In the genomic region with DNA sequence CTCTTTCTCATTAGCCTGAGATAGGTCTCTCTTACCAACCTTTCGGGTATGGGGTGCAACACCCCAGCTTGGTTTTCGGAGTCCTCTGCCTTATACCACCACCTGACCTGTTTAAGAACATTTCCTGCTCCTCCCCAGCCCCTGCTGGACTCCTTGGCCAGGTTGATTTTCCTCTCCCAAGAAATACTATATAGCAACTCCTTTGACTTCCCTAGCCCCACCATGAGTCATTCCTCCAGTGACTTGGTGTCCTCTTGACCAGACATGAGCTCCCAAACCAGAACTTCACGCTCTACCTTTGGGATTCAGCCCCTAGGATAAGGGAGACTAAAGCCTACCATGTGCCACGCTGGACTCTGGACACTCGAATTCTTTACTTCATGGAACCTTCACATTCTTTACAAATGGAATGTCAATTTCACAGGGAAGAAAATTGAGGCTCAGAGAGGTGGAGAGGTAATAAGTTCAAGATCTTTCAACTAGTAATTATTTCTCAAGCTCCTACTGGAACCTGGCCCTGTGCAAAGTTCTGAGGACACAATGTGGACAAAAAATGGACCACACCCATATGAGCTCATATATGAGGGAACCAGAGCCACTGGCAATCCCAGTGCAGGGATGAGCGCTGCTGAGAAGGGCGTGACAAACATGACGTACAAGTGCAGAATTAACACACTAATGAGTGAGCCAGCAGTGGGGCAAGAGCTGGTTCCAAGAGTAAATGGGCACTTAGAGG, we compare ENCODE assay signal across 15 cellular contexts. TPM values are rescaled to one million over a fixed set of nuclear protein-coding genes. Genes with fewer than 3 reads are reported as not detected.
A peak's percentile ranks its signal among the peaks of the same experiment; 100 is the strongest.
DNase-seq lines count a peak whose midpoint lies in the region; ATAC-seq and TF ChIP-seq lines count a peak whose summit lies in the region.
"Had no signal": no experiment of that assay in that cellular context is flagged by ENCODE, and none has a peak within 500 bp of the region (broad histone marks: within the 10 kb centered on the region; RNA-seq: fewer than 3 reads in every experiment).

No MANE protein-coding gene starts in this region.

- no peak overlapping the region for H3K27ac Mint-ChIP-seq in immature natural killer cell
- no peak overlapping the region for H3K27ac Mint-ChIP-seq in activated T-helper 1 cell treated with anti-CD3 and anti-CD28 coated beads, Interleukin-12 subunit alpha, Interleukin-12 subunit beta, Interleukin-2, Interleukin-4 antibody, amounts not matched to agents 30 ng/mL and 10 ng/mL and 1 ng/mL, durations not matched to agents 14 hours and 24 hours and 36 hours
- H3K27ac Mint-ChIP-seq: activated naive CD4-positive, alpha-beta T cell treated with anti-CD3 and anti-CD28 coated beads, Interleukin-2, amount 50 U/mL, for 72 hours; CD8-positive, alpha-beta memory T cell had no signal

- H3K4me3 ChIP-seq in tibial artery, result no peak overlapping the region

- peaks cover 7 to 9% (median 8%) of the 10 kb centered on the region in 3 donors for H3K36me3 ChIP-seq in tibial artery

- H3K36me3 Mint-ChIP-seq in immature natural killer cell, result no peaks in the 10 kb centered on the region
- H3K36me3 Mint-ChIP-seq in activated T-helper 1 cell treated with anti-CD3 and anti-CD28 coated beads, Interleukin-12 subunit alpha, Interleukin-12 subunit beta, Interleukin-2, Interleukin-4 antibody, amounts not matched to agents 30 ng/mL and 10 ng/mL and 1 ng/mL, durations not matched to agents 14 hours and 24 hours and 36 hours (ENCODE audit: low read depth), result no peaks in the 10 kb centered on the region
- H3K36me3 Mint-ChIP-seq: activated naive CD4-positive, alpha-beta T cell treated with anti-CD3 and anti-CD28 coated beads, Interleukin-2, amount 50 U/mL, for 72 hours; CD8-positive, alpha-beta memory T cell had no signal

- intact Hi-C loops in left colon (cut with DNase I, micrococcal nuclease) (no loop called here), tibial artery (cut with DNase I; ENCODE audit: low total_unique reads) (no loop called here)
- intact Hi-C loops in activated T-helper 1 cell treated with anti-CD3 and anti-CD28 coated beads, Interleukin-12 subunit alpha, Interleukin-12 subunit beta, Interleukin-2, Interleukin-4 antibody, amounts not matched to agents 30 ng/mL and 10 ng/mL and 1 ng/mL, durations not matched to agents 14 hours and 24 hours and 36 hours (cut with micrococcal nuclease), result no loop called here

- peaks cover 0 to 31% (median 14%) of the 10 kb centered on the region in 4 donors for H3K4me1 ChIP-seq in tibial artery

- H3K27me3 Mint-ChIP-seq in immature natural killer cell (ENCODE audit: low read depth in 3 of 3), result peaks cover 7 to 12% (median 9%) of the 10 kb centered on the region in 3 donors
- peaks cover 32% of the 10 kb centered on the region for H3K27me3 Mint-ChIP-seq in activated T-helper 1 cell treated with anti-CD3 and anti-CD28 coated beads, Interleukin-12 subunit alpha, Interleukin-12 subunit beta, Interleukin-2, Interleukin-4 antibody, amounts not matched to agents 30 ng/mL and 10 ng/mL and 1 ng/mL, durations not matched to agents 14 hours and 24 hours and 36 hours (ENCODE audit: insufficient read depth)

- H3K9me3 ChIP-seq in tibial artery, result no peaks in the 10 kb centered on the region

- H3K27me3 ChIP-seq in tibial artery, result peaks cover 0 to 19% of the 10 kb centered on the region in 2 donors

- H3K4me1 Mint-ChIP-seq in immature natural killer cell, result no peaks in the 10 kb centered on the region
- no peaks in the 10 kb centered on the region for H3K4me1 Mint-ChIP-seq in activated T-helper 1 cell treated with anti-CD3 and anti-CD28 coated beads, Interleukin-12 subunit alpha, Interleukin-12 subunit beta, Interleukin-2, Interleukin-4 antibody, amounts not matched to agents 30 ng/mL and 10 ng/mL and 1 ng/mL, durations not matched to agents 14 hours and 24 hours and 36 hours (ENCODE audit: low read depth)
- H3K4me1 Mint-ChIP-seq: CD8-positive, alpha-beta memory T cell had no signal

- TF ChIP-seq CTCF in tibial artery (IDR thresholded peaks at IDR 0.05), result no peak

- H3K27ac ChIP-seq in epithelial cell of prostate (peak overlapping the region; percentile 60), tibial artery (no peak overlapping the region)
- H3K27ac ChIP-seq: KMS-11 had no signal

- H3K9me3 Mint-ChIP-seq in immature natural killer cell, result no peaks in the 10 kb centered on the region
- no peaks in the 10 kb centered on the region for H3K9me3 Mint-ChIP-seq in activated T-helper 1 cell treated with anti-CD3 and anti-CD28 coated beads, Interleukin-12 subunit alpha, Interleukin-12 subunit beta, Interleukin-2, Interleukin-4 antibody, amounts not matched to agents 30 ng/mL and 10 ng/mL and 1 ng/mL, durations not matched to agents 14 hours and 24 hours and 36 hours
- H3K9me3 Mint-ChIP-seq: activated naive CD4-positive, alpha-beta T cell treated with anti-CD3 and anti-CD28 coated beads, Interleukin-2, amount 50 U/mL, for 72 hours had no signal

- ATAC-seq in left colon, result peak; percentile 88
- ATAC-seq in GM21717 (IDR thresholded peaks at IDR 0.05; ENCODE audit: unreplicated experiment), result no peak
- ATAC-seq: activated naive CD4-positive, alpha-beta T cell treated with anti-CD3 and anti-CD28 coated beads, Interleukin-2, amount 50 U/mL, for 72 hours had no signal

- peak; percentile 67 for DNase-seq in NCI-H69 (lab: John Stamatoyannopoulos, UW)
- peak; percentile 50 for DNase-seq in epithelial cell of prostate (ENCODE audit: low read depth, low spot score)
- DNase-seq in left colon, result peak in 1 of 2 donors; percentile 62
- DNase-seq in tibial artery, result peak; percentile 79 to 89
- no peak for DNase-seq in NCI-H510A treated with DMSO at 0.1 percent for 48 hours (lab: John Stamatoyannopoulos, UW)
- no peak for DNase-seq in immature natural killer cell
- DNase-seq in activated T-helper 1 cell treated with anti-CD3 and anti-CD28 coated beads, Interleukin-12 subunit alpha, Interleukin-12 subunit beta, Interleukin-2, Interleukin-4 antibody, amounts not matched to agents 30 ng/mL and 10 ng/mL and 1 ng/mL, durations not matched to agents 14 hours and 24 hours and 36 hours (ENCODE audit: low spot score), result no peak
- DNase-seq: activated CD8-positive, alpha-beta memory T cell treated with anti-CD3 and anti-CD28 coated beads for 24 hours; CD8-positive, alpha-beta memory T cell; NCI-H2171; T-helper 9 cell had no signal

- H3K4me3 Mint-ChIP-seq in immature natural killer cell, result no peak overlapping the region
- H3K4me3 Mint-ChIP-seq in activated T-helper 1 cell treated with anti-CD3 and anti-CD28 coated beads, Interleukin-12 subunit alpha, Interleukin-12 subunit beta, Interleukin-2, Interleukin-4 antibody, amounts not matched to agents 30 ng/mL and 10 ng/mL and 1 ng/mL, durations not matched to agents 14 hours and 24 hours and 36 hours, result no peak overlapping the region
- H3K4me3 Mint-ChIP-seq: CD8-positive, alpha-beta memory T cell had no signal

RNA-seq across cellular contexts. Expression of a gene that starts 48.2 kb away (rescaled TPM):
- total RNA-seq in left colon, result 10 to 100 TPM in 1 of 2 donors, 1 to 10 TPM in 1; 7.4 to 13.3 TPM
- under 1 TPM in 2 of 3 donors, not detected in 1; 0.29 to 0.39 TPM for polyA plus RNA-seq in immature natural killer cell
- not detected in 2 replicates for total RNA-seq in activated T-helper 1 cell treated with anti-CD3 and anti-CD28 coated beads, Interleukin-12 subunit alpha, Interleukin-12 subunit beta, Interleukin-2, Interleukin-4 antibody, amounts not matched to agents 30 ng/mL and 10 ng/mL and 1 ng/mL, durations not matched to agents 14 hours and 24 hours and 36 hours
- polyA plus RNA-seq: CD8-positive, alpha-beta memory T cell had no signal

RNA-seq across cellular contexts. Expression of a gene that starts 50.4 kb away (rescaled TPM):
- not detected for total RNA-seq in left colon
- polyA plus RNA-seq in immature natural killer cell, result not detected
- total RNA-seq in activated T-helper 1 cell treated with anti-CD3 and anti-CD28 coated beads, Interleukin-12 subunit alpha, Interleukin-12 subunit beta, Interleukin-2, Interleukin-4 antibody, amounts not matched to agents 30 ng/mL and 10 ng/mL and 1 ng/mL, durations not matched to agents 14 hours and 24 hours and 36 hours, result not detected in 2 replicates
- total RNA-seq: activated naive CD4-positive, alpha-beta T cell treated with anti-CD3 and anti-CD28 coated beads, Interleukin-2, amount 50 U/mL, for 72 hours; CD8-positive, alpha-beta memory T cell; glomerular endothelial cell had no signal
- polyA plus RNA-seq: CD8-positive, alpha-beta memory T cell had no signal

Comparison
In these comparisons a context has a peak if more than half of its experiments do, and no peak if none do; other contexts are left out.
1. DNase-seq: peak in NCI-H69 (single experiment), epithelial cell of prostate (single experiment) and tibial artery (2 of 2); none in NCI-H510A treated with DMSO at 0.1 percent for 48 hours (single experiment), immature natural killer cell (0 of 3) and activated T-helper 1 cell treated with anti-CD3 and anti-CD28 coated beads, Interleukin-12 subunit alpha, Interleukin-12 subunit beta, Interleukin-2, Interleukin-4 antibody, amounts not matched to agents 30 ng/mL and 10 ng/mL and 1 ng/mL, durations not matched to agents 14 hours and 24 hours and 36 hours (single experiment).